ENCODE assay signal across 8 cellular contexts in genomic region chr7:55688767-55689681, GRCh38.
A peak's percentile ranks its signal among the peaks of the same experiment; 100 is the strongest.
DNase-seq lines count a peak whose midpoint lies in the region; ATAC-seq and TF ChIP-seq lines count a peak whose summit lies in the region.
"Not testable (repeated sequence)": the region's sequence is repeated elsewhere in the genome, so short reads cannot be mapped to it uniquely, and the experiment has no call there.

No MANE protein-coding gene starts in this region.

- TF ChIP-seq CTCF in WTC11 (IDR thresholded peaks at IDR 0.05); endodermal cell (conservative IDR thresholded peaks at IDR 0.05); heart right ventricle (IDR thresholded peaks at IDR 0.05); mesothelial cell of epicardium (IDR thresholded peaks at IDR 0.05; ENCODE audit: unreplicated experiment): not testable (repeated sequence)

- ATAC-seq in HG02852 (IDR thresholded peaks at IDR 0.05; ENCODE audit: unreplicated experiment) (peak; percentile 50), WTC11 (peak; percentile 92), heart right ventricle (peak; percentile 84 to 93 (median 90))
- peak; percentile 33 for ATAC-seq in stimulated activated effector memory CD8-positive, alpha-beta T cell treated with anti-CD3 and anti-CD28 coated beads, Interleukin-12 subunit alpha, Interleukin-12 subunit beta, amount 100 ng/mL, for 72 hours

- DNase-seq in DMS153 treated with DMSO at 0.1 percent for 48 hours (lab: John Stamatoyannopoulos, UW; ENCODE audit: unreplicated experiment) (peak; percentile 45), NCI-H226 (peak; percentile 34), endodermal cell (peak; percentile 57), heart right ventricle (peak; percentile 18 to 41), mesothelial cell of epicardium (ENCODE audit: low spot score in 2 of 2, unreplicated experiment in 2 of 2) (peak in 1 of 2 experiments; percentile 43)
- not testable (repeated sequence) for DNase-seq in WTC11 (ENCODE audit: low spot score); stimulated activated effector memory CD8-positive, alpha-beta T cell treated with anti-CD3 and anti-CD28 coated beads, Interleukin-12 subunit alpha, Interleukin-12 subunit beta, amount 100 ng/mL, for 72 hours (ENCODE audit: low spot score in 2 of 2)

- H3K4me1 Mint-ChIP-seq in WTC11 (peaks cover 11% of the 10 kb centered on the region), mesothelial cell of epicardium (peaks cover 24% of the 10 kb centered on the region)
- H3K4me1 Mint-ChIP-seq in endodermal cell; stimulated activated effector memory CD8-positive, alpha-beta T cell treated with anti-CD3 and anti-CD28 coated beads, Interleukin-12 subunit alpha, Interleukin-12 subunit beta, amount 100 ng/mL, for 72 hours: not testable (repeated sequence)

- not testable (repeated sequence) for H3K4me1 ChIP-seq in endodermal cell (ENCODE audit: control insufficient read depth, insufficient read depth, low read length)
- H3K4me1 ChIP-seq in heart right ventricle, result peaks cover 0 to 20% (median 10%) of the 10 kb centered on the region in 9 donors

- CTCF ChIA-PET in WTC11 (lab: Charles Lee), result not testable (repeated sequence)

- POLR2A ChIA-PET in WTC11 (lab: Charles Lee), result interaction anchor here (0.6 kb wide), 1 partner anchor 266 kb away, joined by 4 read pairs; no protein-coding TSS in a partner anchor

- H3K27me3 ChIP-seq in endodermal cell (ENCODE audit: control insufficient read depth, insufficient read depth, low read length, poor library complexity, severe bottlenecking); heart right ventricle: not testable (repeated sequence)

- H3K9me3 ChIP-seq in endodermal cell (ENCODE audit: control insufficient read depth, low read length); heart right ventricle: not testable (repeated sequence)

- 66 to 96% methylated on average over 4 to 17 of the region's 17 CpGs for WGBS in endodermal cell (ENCODE audit: insufficient coverage in 1 of 2, insufficient read length in 1 of 2), 2 experiments
- 23 to 34% methylated on average over 17 of the region's 17 CpGs for WGBS in heart right ventricle, 2 donors

- intact Hi-C loops in heart right ventricle (cut with DNase I), result not testable (repeated sequence)

- H3K27ac ChIP-seq in endodermal cell (ENCODE audit: low read depth, low read length), result peak overlapping the region; percentile 55
- peak overlapping the region; percentile 36 to 83 (median 62) for H3K27ac ChIP-seq in heart right ventricle

- not testable (repeated sequence) for H3K4me3 ChIP-seq in endodermal cell (ENCODE audit: low read length)
- peak overlapping the region in 5 of 10 donors; percentile 10 to 34 (median 24) for H3K4me3 ChIP-seq in heart right ventricle

- H3K27me3 Mint-ChIP-seq in WTC11 (ENCODE audit: low read depth); endodermal cell (ENCODE audit: insufficient read depth); mesothelial cell of epicardium (ENCODE audit: low read depth): not testable (repeated sequence)

- H3K4me3 Mint-ChIP-seq in WTC11; endodermal cell; stimulated activated effector memory CD8-positive, alpha-beta T cell treated with anti-CD3 and anti-CD28 coated beads, Interleukin-12 subunit alpha, Interleukin-12 subunit beta, amount 100 ng/mL, for 72 hours: not testable (repeated sequence)
- H3K4me3 Mint-ChIP-seq in mesothelial cell of epicardium, result peak overlapping the region; percentile 11

- H3K9me3 Mint-ChIP-seq in WTC11; endodermal cell; mesothelial cell of epicardium; stimulated activated effector memory CD8-positive, alpha-beta T cell treated with anti-CD3 and anti-CD28 coated beads, Interleukin-12 subunit alpha, Interleukin-12 subunit beta, amount 100 ng/mL, for 72 hours: not testable (repeated sequence)

- H3K27ac Mint-ChIP-seq in WTC11; endodermal cell; stimulated activated effector memory CD8-positive, alpha-beta T cell treated with anti-CD3 and anti-CD28 coated beads, Interleukin-12 subunit alpha, Interleukin-12 subunit beta, amount 100 ng/mL, for 72 hours: not testable (repeated sequence)
- H3K27ac Mint-ChIP-seq in mesothelial cell of epicardium, result peak overlapping the region; percentile 90

- not testable (repeated sequence) for H3K9ac ChIP-seq in endodermal cell (ENCODE audit: extremely low read depth, low read length, poor library complexity, severe bottlenecking)

- not testable (repeated sequence) for H3K36me3 Mint-ChIP-seq in WTC11; endodermal cell (ENCODE audit: low read depth); mesothelial cell of epicardium; stimulated activated effector memory CD8-positive, alpha-beta T cell treated with anti-CD3 and anti-CD28 coated beads, Interleukin-12 subunit alpha, Interleukin-12 subunit beta, amount 100 ng/mL, for 72 hours

- not testable (repeated sequence) for H3K36me3 ChIP-seq in endodermal cell (ENCODE audit: control insufficient read depth, insufficient read depth, low read length); heart right ventricle

Comparison
In these comparisons a context has a peak if more than half of its experiments do, and no peak if none do; other contexts are left out.
1. ATAC-seq: peak in every context shown above with its lines; median percentile 92 in WTC11; 90 in heart right ventricle; 50 in HG02852; 33 in stimulated activated effector memory CD8-positive, alpha-beta T cell treated with anti-CD3 and anti-CD28 coated beads, Interleukin-12 subunit alpha, Interleukin-12 subunit beta, amount 100 ng/mL, for 72 hours.